Comparison of ENCODE assay signal across 1 cellular context in the genomic region with DNA sequence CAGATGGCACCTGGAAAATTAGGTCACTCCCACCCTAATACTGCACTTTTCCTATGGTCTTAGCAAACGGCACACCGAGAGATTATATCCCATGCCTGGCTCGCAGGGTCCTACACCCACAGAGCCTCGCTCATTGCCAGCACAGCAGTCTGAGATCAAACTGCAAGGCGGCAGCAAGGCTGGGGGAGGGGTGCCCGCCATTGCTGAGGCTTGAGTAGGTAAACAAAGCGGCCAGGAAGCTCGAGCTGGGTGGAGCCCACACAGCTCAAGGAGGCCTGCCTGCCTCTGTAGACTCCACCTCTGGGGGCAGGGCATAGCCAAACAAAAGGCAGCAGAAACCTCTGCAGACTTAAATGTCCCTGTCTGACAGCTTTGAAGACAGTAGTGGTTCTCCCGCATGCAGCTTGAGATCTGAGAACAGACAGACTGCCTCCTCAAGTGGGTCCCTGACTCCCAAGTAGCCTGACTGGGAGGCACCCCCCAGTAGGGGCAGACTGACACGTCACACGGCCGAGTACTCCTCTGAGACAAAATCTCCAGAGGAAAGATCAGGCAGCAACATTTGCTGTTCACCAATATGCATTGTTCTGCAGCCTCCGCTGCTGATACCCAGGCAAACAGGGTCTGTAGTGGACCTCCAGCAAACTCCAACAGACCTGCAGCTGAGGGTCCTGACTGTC.
TF ChIP-seq lines count a peak whose summit lies in the region.

No MANE protein-coding gene starts in this region.

TF ChIP-seq in K562, 482 proteins besides CTCF, POLR2A, EP300 and RAD21:
- peak; percentile 95 for TF ChIP-seq ZNF766 (CRISPR knock-in tag; conservative IDR thresholded peaks at IDR 0.05)
- TF ChIP-seq PHF20 (IDR thresholded peaks at IDR 0.05; ENCODE audit: partially characterized antibody): peak; percentile 25
- TF ChIP-seq L3MBTL2 (IDR thresholded peaks at IDR 0.05): 0 out of 2 replicates have a peak, but pooled peaks have one; percentile 14
- TF ChIP-seq FOXA3 (CRISPR knock-in tag; conservative IDR thresholded peaks at IDR 0.05 in 1 of 2, IDR thresholded peaks at IDR 0.05 in 1 of 2): peak; percentile 77 to 86
- TF ChIP-seq YY1 (IDR thresholded peaks at IDR 0.05; ENCODE audit: borderline replicate concordance in 1 of 3, control insufficient read depth in 1 of 3, extremely low read depth in 1 of 3, insufficient read depth in 3 of 3, insufficient read length in 1 of 3, insufficient replicate concordance in 2 of 3, low read depth in 1 of 3, low read length in 2 of 3): peak in 1 of 3 experiments; percentile 49
- TF ChIP-seq, protein P1, sequence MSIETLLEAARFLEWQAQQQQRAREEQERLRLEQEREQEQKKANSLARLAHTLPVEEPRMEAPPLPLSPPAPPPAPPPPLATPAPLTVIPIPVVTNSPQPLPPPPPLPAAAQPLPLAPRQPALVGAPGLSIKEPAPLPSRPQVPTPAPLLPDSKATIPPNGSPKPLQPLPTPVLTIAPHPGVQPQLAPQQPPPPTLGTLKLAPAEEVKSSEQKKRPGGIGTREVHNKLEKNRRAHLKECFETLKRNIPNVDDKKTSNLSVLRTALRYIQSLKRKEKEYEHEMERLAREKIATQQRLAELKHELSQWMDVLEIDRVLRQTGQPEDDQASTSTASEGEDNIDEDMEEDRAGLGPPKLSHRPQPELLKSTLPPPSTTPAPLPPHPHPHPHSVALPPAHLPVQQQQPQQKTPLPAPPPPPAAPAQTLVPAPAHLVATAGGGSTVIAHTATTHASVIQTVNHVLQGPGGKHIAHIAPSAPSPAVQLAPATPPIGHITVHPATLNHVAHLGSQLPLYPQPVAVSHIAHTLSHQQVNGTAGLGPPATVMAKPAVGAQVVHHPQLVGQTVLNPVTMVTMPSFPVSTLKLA (conservative IDR thresholded peaks at IDR 0.05): 0 out of 4 replicates have a peak, but pooled peaks of 1 of the 2 experiments have one; percentile 24
- peak; percentile 20; the same call in 1 of the 2 replicates for TF ChIP-seq RB1 (IDR thresholded peaks at IDR 0.05; ENCODE audit: low read depth)
- TF ChIP-seq FOXK2 (conservative IDR thresholded peaks at IDR 0.05 in 1 of 2, IDR thresholded peaks at IDR 0.05 in 1 of 2; ENCODE audit: low read depth in 2 of 2): peak; percentile 84 to 89
